ENCODE assay signal across 9 cellular contexts in genomic region chr15:41796457-41796856, GRCh38. TPM values are rescaled to one million over a fixed set of nuclear protein-coding genes. Genes with fewer than 3 reads are reported as not detected.
A peak's percentile ranks its signal among the peaks of the same experiment; 100 is the strongest.
DNase-seq lines count a peak whose midpoint lies in the region; ATAC-seq and TF ChIP-seq lines count a peak whose summit lies in the region.
"Had no signal": no experiment of that assay in that cellular context is flagged by ENCODE, and none has a peak within 500 bp of the region (broad histone marks: within the 10 kb centered on the region; RNA-seq: fewer than 3 reads in every experiment).

No MANE protein-coding gene starts in this region.

- no peak for TF ChIP-seq POLR2A in spleen (IDR thresholded peaks at IDR 0.05)

- intact Hi-C loops in ascending aorta (cut with DNase I) (no loop called here), spleen (cut with DNase I; ENCODE audit: low total_unique reads) (no loop called here), aorta (cut with DNase I) (no loop called here)

- no peaks in the 10 kb centered on the region for H3K27me3 ChIP-seq in ascending aorta
- no peaks in the 10 kb centered on the region for H3K27me3 ChIP-seq in spleen (replicated peaks in 1 of 7)
- H3K27me3 ChIP-seq in aorta (ENCODE audit: control insufficient read depth in 1 of 2, insufficient read depth in 2 of 2, low read length in 1 of 2): no peaks in the 10 kb centered on the region

- ATAC-seq in GM19035 (IDR thresholded peaks at IDR 0.05; ENCODE audit: unreplicated experiment): no peak
- ATAC-seq in aorta (ENCODE audit: low FRiP score): no peak

- H3K4me1 ChIP-seq in ascending aorta: peaks cover 0 to 9% of the 10 kb centered on the region in 2 donors
- peaks cover 14 to 42% (median 25%) of the 10 kb centered on the region in 6 donors for H3K4me1 ChIP-seq in spleen
- H3K4me1 ChIP-seq in aorta (ENCODE audit: control insufficient read depth in 1 of 2, insufficient read depth in 2 of 2, low read length in 2 of 2): peaks cover 1 to 3% of the 10 kb centered on the region in 2 donors

- H3K36me3 ChIP-seq in ascending aorta: peaks cover 8 to 18% of the 10 kb centered on the region in 2 donors
- peaks cover 0 to 22% (median 14%) of the 10 kb centered on the region in 6 donors for H3K36me3 ChIP-seq in spleen
- no peaks in the 10 kb centered on the region for H3K36me3 ChIP-seq in aorta (ENCODE audit: control insufficient read depth in 1 of 2, insufficient read depth in 2 of 2, low read length in 1 of 2)

- WGBS in spleen, 5 donors: 39 to 62% (median 50%) methylated on average over 4 of the region's 4 CpGs
- 1 to 8% methylated on average over 4 of the region's 4 CpGs for WGBS in aorta, 2 donors

- H3K4me3 ChIP-seq in ascending aorta (peak overlapping the region in 1 of 2 donors; percentile 2), spleen (no peak overlapping the region), aorta (ENCODE audit: low read length in 2 of 2) (no peak overlapping the region)

- H3K27ac ChIP-seq in ascending aorta: peak overlapping the region; percentile 40 to 65
- peak overlapping the region; percentile 37 to 73 (median 64) for H3K27ac ChIP-seq in spleen
- peak overlapping the region in 1 of 2 donors; percentile 78 for H3K27ac ChIP-seq in aorta (ENCODE audit: low read depth in 1 of 2, low read length in 2 of 2)

- TF ChIP-seq CTCF in ascending aorta (IDR thresholded peaks at IDR 0.05) (no peak), spleen (IDR thresholded peaks at IDR 0.05 in 8 of 11, conservative IDR thresholded peaks at IDR 0.05 in 3 of 11) (no peak)

- H3K9me3 ChIP-seq in ascending aorta (no peaks in the 10 kb centered on the region), spleen (no peaks in the 10 kb centered on the region), aorta (ENCODE audit: control insufficient read depth, low read length) (no peaks in the 10 kb centered on the region)

- DNase-seq in Daoy (ENCODE audit: low read depth): peak; percentile 55
- no peak for DNase-seq in ascending aorta (ENCODE audit: low spot score in 2 of 2)
- peak; percentile 52 for DNase-seq in foreskin melanocyte
- no peak for DNase-seq in spleen
- DNase-seq in activated CD4-positive, alpha-beta T cell treated with anti-CD3 and anti-CD28 coated beads, Interleukin-2, amount 50 U/mL, for 1 hour: no peak
- DNase-seq in hippocampal formation (lab: John Stamatoyannopoulos, UW): no peak
- no peak for DNase-seq in aorta
- DNase-seq: cortex of kidney had no signal

RNA-seq across cellular contexts. Expression of gene MAPKBP1, which starts 22.2 kb away (rescaled TPM):
- total RNA-seq in Daoy (2014; rRNA removed; shearing (Covaris generic)): 3.7 and 4.3 TPM in 2 replicates
- 27.6 TPM for total RNA-seq in ascending aorta
- total RNA-seq in spleen: 10 to 100 TPM; 19.9 to 44.5 (median 37.4) TPM
- polyA plus RNA-seq in spleen: 10 to 100 TPM in 2 of 3 donors, 1 to 10 TPM in 1; 2.4 to 16.6 (median 12.5) TPM
- total RNA-seq in aorta: 10 to 100 TPM; 38.2 to 44.1 TPM
- 10 to 100 TPM; 13.6 to 17.0 TPM for polyA plus RNA-seq in aorta

RNA-seq across cellular contexts. Expression of gene JMJD7, which starts 31.4 kb away (rescaled TPM):
- 0.65 and 3.0 TPM in 2 replicates for total RNA-seq in Daoy (2014; rRNA removed; shearing (Covaris generic))
- 16.4 TPM for total RNA-seq in ascending aorta
- 10 to 100 TPM in 5 of 7 donors, 1 to 10 TPM in 2; 3.2 to 20.1 (median 13.0) TPM for total RNA-seq in spleen
- polyA plus RNA-seq in spleen: 10 to 100 TPM in 1 of 3 donors, 1 to 10 TPM in 2; 5.2 to 10.9 (median 8.6) TPM
- total RNA-seq in aorta: 10 to 100 TPM in 1 of 2 donors, 1 to 10 TPM in 1; 9.6 to 12.6 TPM
- 10 to 100 TPM in 1 of 2 donors, 1 to 10 TPM in 1; 7.0 to 10.5 TPM for polyA plus RNA-seq in aorta

RNA-seq across cellular contexts. Expression of gene PLA2G4B, which starts 42.2 kb away (rescaled TPM):
- 0.71 and 4.6 TPM in 2 replicates for total RNA-seq in Daoy (2014; rRNA removed; shearing (Covaris generic))
- total RNA-seq in ascending aorta: 13.9 TPM
- 10 to 100 TPM in 4 of 7 donors, 1 to 10 TPM in 3; 4.0 to 14.4 (median 10.2) TPM for total RNA-seq in spleen
- polyA plus RNA-seq in spleen: 10 to 100 TPM; 10.6 to 20.8 (median 18.5) TPM
- 10 to 100 TPM in 1 of 2 donors, 1 to 10 TPM in 1; 6.7 to 11.1 TPM for total RNA-seq in aorta
- 10 to 100 TPM; 14.3 to 51.8 TPM for polyA plus RNA-seq in aorta

Comparison
In these comparisons a context has a peak if more than half of its experiments do, and no peak if none do; other contexts are left out.
1. DNase-seq: peak in Daoy (single experiment) and foreskin melanocyte (single experiment); none in ascending aorta (0 of 2), spleen (single experiment), activated CD4-positive, alpha-beta T cell treated with anti-CD3 and anti-CD28 coated beads, Interleukin-2, amount 50 U/mL, for 1 hour (single experiment), hippocampal formation (0 of 2) and aorta (0 of 2).